In genomic region chr9:81787747-81788632, GRCh38 we compare ENCODE assay signal across 1 cellular context.
TF ChIP-seq lines count a peak whose summit lies in the region.

No MANE protein-coding gene starts in this region.

TF ChIP-seq in A549, 52 proteins besides CTCF, POLR2A, EP300 and RAD21 (continued from another document):
- TF ChIP-seq HES2 (IDR thresholded peaks at IDR 0.05) (no peak), MAFK (IDR thresholded peaks at IDR 0.05; ENCODE audit: partially characterized antibody) (peak; percentile 97), EHMT2 (IDR thresholded peaks at IDR 0.05; ENCODE audit: low read depth) (no peak), JUN (IDR thresholded peaks at IDR 0.05) (peak; percentile 42 to 67; a peak in 1 of 5 replicates), CBX2 (IDR thresholded peaks at IDR 0.05; ENCODE audit: borderline replicate concordance, low read depth) (no peak), BHLHE40 (IDR thresholded peaks at IDR 0.05; ENCODE audit: low read depth, low read length) (no peak), E2F6 (IDR thresholded peaks at IDR 0.05; ENCODE audit: borderline replicate concordance, low read depth) (no peak), FOSL2 (IDR thresholded peaks at IDR 0.05) (0 out of 2 replicates have a peak, but pooled peaks have one; percentile 25), FOSL2 (CRISPR knock-in tag; IDR thresholded peaks at IDR 0.05) (no peak), BCL3 (IDR thresholded peaks at IDR 0.05) (no peak), JUNB (IDR thresholded peaks at IDR 0.05) (peak; percentile 69), TFCP2L1 (CRISPR knock-in tag; IDR thresholded peaks at IDR 0.05) (no peak), PBX3 (IDR thresholded peaks at IDR 0.05) (no peak), RCOR1 (IDR thresholded peaks at IDR 0.05; ENCODE audit: low read depth, low read length) (no peak), CEBPB (IDR thresholded peaks at IDR 0.05) (peak; percentile 99), GATA3 (IDR thresholded peaks at IDR 0.05; ENCODE audit: borderline replicate concordance) (peak; percentile 42; the same call in 1 of the 2 replicates), ZC3H11A (IDR thresholded peaks at IDR 0.05) (no peak)
- TF ChIP-seq, protein P1, sequence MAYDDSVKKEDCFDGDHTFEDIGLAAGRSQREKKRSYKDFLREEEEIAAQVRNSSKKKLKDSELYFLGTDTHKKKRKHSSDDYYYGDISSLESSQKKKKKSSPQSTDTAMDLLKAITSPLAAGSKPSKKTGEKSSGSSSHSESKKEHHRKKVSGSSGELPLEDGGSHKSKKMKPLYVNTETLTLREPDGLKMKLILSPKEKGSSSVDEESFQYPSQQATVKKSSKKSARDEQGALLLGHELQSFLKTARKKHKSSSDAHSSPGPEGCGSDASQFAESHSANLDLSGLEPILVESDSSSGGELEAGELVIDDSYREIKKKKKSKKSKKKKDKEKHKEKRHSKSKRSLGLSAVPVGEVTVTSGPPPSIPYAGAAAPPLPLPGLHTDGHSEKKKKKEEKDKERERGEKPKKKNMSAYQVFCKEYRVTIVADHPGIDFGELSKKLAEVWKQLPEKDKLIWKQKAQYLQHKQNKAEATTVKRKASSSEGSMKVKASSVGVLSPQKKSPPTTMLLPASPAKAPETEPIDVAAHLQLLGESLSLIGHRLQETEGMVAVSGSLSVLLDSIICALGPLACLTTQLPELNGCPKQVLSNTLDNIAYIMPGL (CRISPR knock-in tag; IDR thresholded peaks at IDR 0.05; ENCODE audit: borderline replicate concordance): no peak
